ENCODE assay signal across 23 cellular contexts in the genomic region with DNA sequence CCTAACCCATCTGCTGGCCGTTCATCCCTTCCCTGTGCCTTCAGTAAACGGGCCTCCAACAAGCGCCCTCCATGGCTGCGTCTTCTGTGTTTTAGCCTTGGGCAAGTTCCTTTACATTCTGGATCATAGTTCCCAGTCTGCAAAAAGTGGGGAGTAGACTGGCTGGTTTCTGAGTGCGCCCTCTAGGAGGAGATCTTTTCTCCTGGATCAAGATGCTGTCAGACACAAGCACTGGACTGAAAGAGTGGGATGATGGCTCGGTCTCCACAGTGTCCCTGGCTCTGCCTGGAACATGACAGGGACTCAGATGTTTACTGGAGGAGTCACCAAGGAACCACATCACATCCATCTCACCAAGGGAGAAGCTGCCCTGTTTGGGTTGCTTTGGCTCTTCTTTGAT.
DNase-seq lines count a peak whose midpoint lies in the region; ATAC-seq, FAIRE-seq and TF ChIP-seq lines count a peak whose summit lies in the region.
"Had no signal": no experiment of that assay in that cellular context is flagged by ENCODE, and none has a peak within 500 bp of the region (broad histone marks: within the 10 kb centered on the region; RNA-seq: fewer than 3 reads in every experiment).

No MANE protein-coding gene starts in this region.

- no peaks in the 10 kb centered on the region for H3K27me3 ChIP-seq in GM12878 (replicated peaks in 1 of 2; ENCODE audit: control insufficient read depth in 2 of 2, insufficient read depth in 2 of 2, low read length in 1 of 2)
- H3K27me3 ChIP-seq: MG63, ovary, right atrium auricular region had no signal

- TF ChIP-seq EP300 in GM12878 (IDR thresholded peaks at IDR 0.05; ENCODE audit: borderline replicate concordance in 1 of 2, control insufficient read depth in 1 of 2, low read depth in 2 of 2, low read length in 2 of 2) = no peak

- WGBS in GM12878 (ENCODE audit: insufficient coverage, insufficient replicate concordance, low lambda C conversion rate, missing lambda C conversion rate) = 98% methylated on average over 6 of the region's 6 CpGs

- H3K4me1 Mint-ChIP-seq in activated naive CD8-positive, alpha-beta T cell (ENCODE audit: low read depth) = peaks cover 69% of the 10 kb centered on the region
- H3K4me1 Mint-ChIP-seq in activated naive CD8-positive, alpha-beta T cell treated with anti-CD3 and anti-CD28 coated beads, Interleukin-2, amount 50 U/mL, for 24 hours = peaks cover 42% of the 10 kb centered on the region
- H3K4me1 Mint-ChIP-seq in endothelial cell (ENCODE audit: unreplicated experiment) = peaks cover 14% of the 10 kb centered on the region

- H3K9me3 ChIP-seq in GM12878 (replicated peaks; ENCODE audit: control insufficient read depth, insufficient read depth, low read length) = no peaks in the 10 kb centered on the region
- H3K9me3 ChIP-seq: A549, MG63, ovary, right atrium auricular region had no signal

- 0 out of 2 replicates have a peak, but pooled peaks have one; percentile 30 for TF ChIP-seq POLR2A in GM12878 (IDR thresholded peaks at IDR 0.05; ENCODE audit: low read depth, low read length)

- TF ChIP-seq CTCF in GM12878 (IDR thresholded peaks at IDR 0.05 in 2 of 3, conservative IDR thresholded peaks at IDR 0.05 in 1 of 3; ENCODE audit: control insufficient read depth in 2 of 3, extremely low read depth in 1 of 3, insufficient read depth in 1 of 3, low read depth in 3 of 3, low read length in 3 of 3) = no peak
- no peak for TF ChIP-seq CTCF in endothelial cell (IDR thresholded peaks at IDR 0.05; ENCODE audit: unreplicated experiment)

- H3K27ac Mint-ChIP-seq in activated naive CD8-positive, alpha-beta T cell = peak overlapping the region; percentile 22
- no peak overlapping the region for H3K27ac Mint-ChIP-seq in activated naive CD8-positive, alpha-beta T cell treated with anti-CD3 and anti-CD28 coated beads, Interleukin-2, amount 50 U/mL, for 24 hours
- H3K27ac Mint-ChIP-seq in endothelial cell (ENCODE audit: unreplicated experiment) = no peak overlapping the region
- H3K27ac Mint-ChIP-seq: activated naive CD8-positive, alpha-beta T cell treated with anti-CD3 and anti-CD28 coated beads, Interleukin-2, amount 10 ng/mL, durations not matched to agents 7 days and 5 days had no signal

- peaks cover 13 to 37% of the 10 kb centered on the region in 2 experiments; a peak in 3 of 4 replicates for H3K36me3 ChIP-seq in GM12878 (ENCODE audit: control insufficient read depth in 2 of 2, insufficient read depth in 2 of 2, low read length in 1 of 2)
- H3K36me3 ChIP-seq: ovary had no signal

- in situ Hi-C loops in GM12878 (cut with MboI) = no loop called here

- H3K4me1 ChIP-seq in GM12878 (ENCODE audit: control insufficient read depth, insufficient read depth, low read length) = peaks cover 14% of the 10 kb centered on the region
- H3K4me1 ChIP-seq: A549 had no signal

- POLR2A ChIA-PET in GM12878 (lab: Charles Lee) = no interaction called here

- BruUV-seq in GM12878 (replicated peaks; lab: Mats Ljungman, UMichigan) = no TSS peak

- H3K9ac ChIP-seq in GM12878 (ENCODE audit: control insufficient read depth, insufficient read depth, low read length) = no peak overlapping the region

- RAD21 ChIA-PET in GM12878 (lab: Charles Lee; ENCODE audit: unreplicated experiment) = no interaction called here

- H3K4me3 ChIP-seq in GM12878 = no peak overlapping the region
- H3K4me3 ChIP-seq: A549, MG63, ovary, right atrium auricular region had no signal

- FAIRE-seq in GM12878 (lab: Jason Lieb, UNC) = no peak
- FAIRE-seq: A549, H54 had no signal

- H4K20me1 ChIP-seq in GM12878 (ENCODE audit: control insufficient read depth, insufficient read depth) = no peaks in the 10 kb centered on the region

- SMC1A ChIA-PET in GM12878 (lab: Charles Lee; ENCODE audit: uncharacterized antibody, unreplicated experiment) = interaction anchor here (0.7 to 1.2 kb wide), 3 partner anchors 10 to 59 kb away, joined by 3 to 4 read pairs (median 4); no protein-coding TSS in a partner anchor

- no peak overlapping the region for H3K4me2 ChIP-seq in GM12878 (ENCODE audit: control insufficient read depth, insufficient read depth)
- H3K4me2 ChIP-seq: A549 had no signal

- no peak overlapping the region for H3K4me3 Mint-ChIP-seq in activated naive CD8-positive, alpha-beta T cell
- no peak overlapping the region for H3K4me3 Mint-ChIP-seq in activated naive CD8-positive, alpha-beta T cell treated with anti-CD3 and anti-CD28 coated beads, Interleukin-2, amount 50 U/mL, for 24 hours
- H3K4me3 Mint-ChIP-seq in endothelial cell (ENCODE audit: unreplicated experiment) = no peak overlapping the region
- H3K4me3 Mint-ChIP-seq: activated naive CD8-positive, alpha-beta T cell treated with anti-CD3 and anti-CD28 coated beads, Interleukin-2, amount 10 ng/mL, durations not matched to agents 7 days and 5 days had no signal

- H3K9me3 Mint-ChIP-seq in activated naive CD8-positive, alpha-beta T cell (ENCODE audit: low read depth) = no peaks in the 10 kb centered on the region
- H3K9me3 Mint-ChIP-seq in activated naive CD8-positive, alpha-beta T cell treated with anti-CD3 and anti-CD28 coated beads, Interleukin-2, amount 50 U/mL, for 24 hours = no peaks in the 10 kb centered on the region
- no peaks in the 10 kb centered on the region for H3K9me3 Mint-ChIP-seq in endothelial cell (ENCODE audit: unreplicated experiment)
- H3K9me3 Mint-ChIP-seq: activated naive CD8-positive, alpha-beta T cell treated with anti-CD3 and anti-CD28 coated beads, Interleukin-2, amount 10 ng/mL, durations not matched to agents 7 days and 5 days had no signal

- CTCF ChIA-PET in GM12878 (lab: Yijun Ruan, JAX) = interaction anchor here (0.9 kb wide), 1 partner anchor 35 kb away, joined by 4 read pairs; no protein-coding TSS in a partner anchor

- no peak for ATAC-seq in activated naive CD8-positive, alpha-beta T cell treated with anti-CD3 and anti-CD28 coated beads, Interleukin-2, amount 50 U/mL, for 24 hours
- no peak for ATAC-seq in GM12878
- ATAC-seq in GM21390 (IDR thresholded peaks at IDR 0.05; ENCODE audit: unreplicated experiment) = no peak
- no peak for ATAC-seq in HG02840 (IDR thresholded peaks at IDR 0.05; ENCODE audit: low FRiP score, unreplicated experiment)
- ATAC-seq: A549; activated CD4-positive, CD25-positive, alpha-beta regulatory T cell treated with anti-CD3 and anti-CD28 coated beads, Interleukin-2, amount 50 U/mL, for 24 hours had no signal

- H3K27ac ChIP-seq in GM12878 (ENCODE audit: control insufficient read depth, insufficient read depth) = no peak overlapping the region
- H3K27ac ChIP-seq: A549, ovary, right atrium auricular region had no signal

- no peak for TF ChIP-seq RAD21 in GM12878 (IDR thresholded peaks at IDR 0.05; ENCODE audit: insufficient read depth, low read depth, low read length)

- DNase-seq in activated naive CD8-positive, alpha-beta T cell treated with anti-CD3 and anti-CD28 coated beads, Interleukin-2, amount 50 U/mL, for 24 hours = no peak
- DNase-seq in GM12878 (ENCODE audit: low read depth, low spot score) (no peak), iPS-NIHi7 (ENCODE audit: extremely low spot score) (peak; percentile 20), endothelial cell (ENCODE audit: low spot score) (no peak), hippocampal formation (lab: John Stamatoyannopoulos, UW) (no peak)
- DNase-seq: activated naive CD8-positive, alpha-beta T cell treated with anti-CD3 and anti-CD28 coated beads, Interleukin-2, amount 10 ng/mL, durations not matched to agents 7 days and 5 days; activated T-cell treated with anti-CD3 and anti-CD28 coated beads, Interleukin-2, amount 50 U/mL, for 1 hour; DND-41; effector memory CD4-positive, alpha-beta T cell; MG63; NCI-H2171 treated with DMSO at 0.1 percent for 48 hours; NCI-H526; ovary; SHP77; stimulated activated CD4-positive, alpha-beta T cell treated with anti-CD3 and anti-CD28 coated beads, Interleukin-12 subunit alpha, Interleukin-12 subunit beta, amount 100 ng/mL, for 4 hours; stimulated activated CD4-positive, alpha-beta T cell treated with anti-CD3 and anti-CD28 coated beads, Interleukin-4, amount 100 ng/mL, for 4 hours had no signal

- H2AFZ ChIP-seq in GM12878 (ENCODE audit: control insufficient read depth, low read depth, low read length) = no peak overlapping the region

- H3K27me3 Mint-ChIP-seq in activated naive CD8-positive, alpha-beta T cell = no peaks in the 10 kb centered on the region
- H3K27me3 Mint-ChIP-seq in activated naive CD8-positive, alpha-beta T cell treated with anti-CD3 and anti-CD28 coated beads, Interleukin-2, amount 50 U/mL, for 24 hours = no peaks in the 10 kb centered on the region
- peaks cover 1% of the 10 kb centered on the region for H3K27me3 Mint-ChIP-seq in endothelial cell (ENCODE audit: unreplicated experiment)
- H3K27me3 Mint-ChIP-seq: activated naive CD8-positive, alpha-beta T cell treated with anti-CD3 and anti-CD28 coated beads, Interleukin-2, amount 10 ng/mL, durations not matched to agents 7 days and 5 days had no signal

- peaks cover 8% of the 10 kb centered on the region for H3K36me3 Mint-ChIP-seq in activated naive CD8-positive, alpha-beta T cell
- peaks cover 34% of the 10 kb centered on the region for H3K36me3 Mint-ChIP-seq in activated naive CD8-positive, alpha-beta T cell treated with anti-CD3 and anti-CD28 coated beads, Interleukin-2, amount 50 U/mL, for 24 hours (ENCODE audit: low read depth)
- peaks cover 19% of the 10 kb centered on the region for H3K36me3 Mint-ChIP-seq in endothelial cell (ENCODE audit: low read depth, unreplicated experiment)

- peaks cover 30% of the 10 kb centered on the region for H3K79me2 ChIP-seq in GM12878 (ENCODE audit: control insufficient read depth, insufficient read depth, low read length)

- intact Hi-C loops in GM12878 (cut with micrococcal nuclease; ENCODE audit: unreplicated experiment) = no loop called here

TF ChIP-seq in GM12878, 131 proteins besides CTCF, POLR2A, EP300 and RAD21:
- TF ChIP-seq NFYA (IDR thresholded peaks at IDR 0.05; ENCODE audit: borderline replicate concordance, low read depth, low read length) = no peak
- TF ChIP-seq POLR2AphosphoS5 (IDR thresholded peaks at IDR 0.05; ENCODE audit: low read length) = 0 out of 2 replicates have a peak, but pooled peaks have one; percentile 48
